Comparison of ENCODE assay signal across 16 cellular contexts in the genomic region with DNA sequence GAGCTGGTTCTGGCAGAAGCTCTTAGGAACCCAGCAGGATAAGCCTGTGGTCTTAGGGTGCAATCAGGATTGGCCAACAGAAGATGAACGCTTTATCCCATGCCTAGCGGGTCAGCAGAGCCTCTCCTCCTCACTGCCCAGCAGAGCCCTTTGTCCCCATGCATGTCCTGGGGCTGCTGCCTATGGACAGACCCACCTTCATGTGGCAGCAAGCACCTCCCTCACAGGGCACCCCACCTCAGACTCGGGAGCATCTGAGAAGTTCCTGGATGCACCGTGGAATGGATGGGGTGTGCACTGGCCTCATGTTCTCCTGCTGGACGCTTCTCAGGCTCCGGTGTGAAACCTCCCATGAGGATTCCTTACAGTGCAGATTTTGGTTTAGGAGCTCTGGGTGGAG.
DNase-seq lines count a peak whose midpoint lies in the region; ATAC-seq and TF ChIP-seq lines count a peak whose summit lies in the region.
"Had no signal": no experiment of that assay in that cellular context is flagged by ENCODE, and none has a peak within 500 bp of the region (broad histone marks: within the 10 kb centered on the region; RNA-seq: fewer than 3 reads in every experiment).

No MANE protein-coding gene starts in this region.

- peaks cover 3% of the 10 kb centered on the region for H3K36me3 Mint-ChIP-seq in chondrocyte (ENCODE audit: low read depth)
- H3K36me3 Mint-ChIP-seq: IgD-negative memory B cell had no signal

- intact Hi-C loops in Right ventricle myocardium inferior (cut with DNase I) (loop anchor here (10.0 kb wide), 1 partner anchor 348 kb away; no protein-coding TSS in a partner anchor), left ventricle myocardium superior (cut with micrococcal nuclease) (no loop called here), sciatic nerve (cut with DNase I) (loop anchor here (10.0 kb wide), 1 partner anchor 348 kb away; no protein-coding TSS in a partner anchor), thyroid gland (cut with DNase I) (loop anchor here (10.0 kb wide), 1 partner anchor 348 kb away; no protein-coding TSS in a partner anchor)

- peaks cover 0 to 44% (median 12%) of the 10 kb centered on the region in 4 donors for H3K4me1 ChIP-seq in tibial nerve
- H3K4me1 ChIP-seq in thyroid gland: peaks cover 0 to 11% of the 10 kb centered on the region in 2 donors

- TF ChIP-seq EP300 in tibial nerve (IDR thresholded peaks at IDR 0.05): no peak

- H3K36me3 ChIP-seq in tibial nerve: peaks cover 0 to 12% (median 0%) of the 10 kb centered on the region in 3 donors
- H3K36me3 ChIP-seq in thyroid gland: no peaks in the 10 kb centered on the region

- H3K27me3 ChIP-seq in tibial nerve (no peaks in the 10 kb centered on the region), thyroid gland (no peaks in the 10 kb centered on the region)

- H3K4me3 ChIP-seq in tibial nerve (no peak overlapping the region), thyroid gland (replicated peaks in 1 of 3) (no peak overlapping the region)

- H3K9me3 ChIP-seq in tibial nerve: no peaks in the 10 kb centered on the region
- H3K9me3 ChIP-seq in thyroid gland: no peaks in the 10 kb centered on the region

- H3K27ac ChIP-seq in tibial nerve (peak overlapping the region in 3 of 4 donors; percentile 20 to 84 (median 69)), thyroid gland (no peak overlapping the region)

- H3K4me3 Mint-ChIP-seq in chondrocyte (ENCODE audit: unreplicated experiment): no peak overlapping the region
- H3K4me3 Mint-ChIP-seq: IgD-negative memory B cell had no signal

- peaks cover 19% of the 10 kb centered on the region for H3K27me3 Mint-ChIP-seq in chondrocyte (ENCODE audit: low read depth)
- H3K27me3 Mint-ChIP-seq: CD4-positive, alpha-beta T cell had no signal

- H3K9me3 Mint-ChIP-seq in chondrocyte (ENCODE audit: low read depth): peaks cover 9% of the 10 kb centered on the region

- H3K4me1 Mint-ChIP-seq in chondrocyte (ENCODE audit: low read depth): peaks cover 2% of the 10 kb centered on the region

- H3K27ac Mint-ChIP-seq in chondrocyte (ENCODE audit: unreplicated experiment): no peak overlapping the region

- 78 to 85% methylated on average over 6 of the region's 6 CpGs for WGBS in tibial nerve, 2 donors
- 93 to 96% methylated on average over 4 to 6 of the region's 6 CpGs for WGBS in thyroid gland, 2 donors

- no peak for TF ChIP-seq POLR2A in tibial nerve (IDR thresholded peaks at IDR 0.05)
- no peak for TF ChIP-seq POLR2A in thyroid gland (IDR thresholded peaks at IDR 0.05)

- no peak for TF ChIP-seq CTCF in chondrocyte (IDR thresholded peaks at IDR 0.05)
- no peak for TF ChIP-seq CTCF in tibial nerve (IDR thresholded peaks at IDR 0.05)
- TF ChIP-seq CTCF in thyroid gland (IDR thresholded peaks at IDR 0.05): no peak

- DNase-seq in Right ventricle myocardium inferior (ENCODE audit: missing footprints) (peak; percentile 37), left ventricle myocardium superior (no peak), chondrocyte (ENCODE audit: low spot score) (peak; percentile 40), sciatic nerve (ENCODE audit: low spot score) (peak; percentile 47), tibial nerve (ENCODE audit: low spot score in 2 of 2) (no peak), AG20443 (ENCODE audit: low spot score) (no peak), NCI-H1105 (lab: John Stamatoyannopoulos, UW) (no peak), thyroid gland (no peak)
- DNase-seq: Calu3, DMS79, HCEC 1CT, NCI-H1417 treated with DMSO at 0.1 percent for 48 hours, NCI-H2029 treated with DMSO at 0.1 percent for 48 hours, NCI-H524 had no signal

- no peak for ATAC-seq in Right ventricle myocardium inferior
- no peak for ATAC-seq in left ventricle myocardium superior
- ATAC-seq in sciatic nerve: no peak

Comparison
In these comparisons a context has a peak if more than half of its experiments do, and no peak if none do; other contexts are left out.
1. DNase-seq: peak in Right ventricle myocardium inferior (single experiment), chondrocyte (single experiment) and sciatic nerve (single experiment); none in left ventricle myocardium superior (single experiment), tibial nerve (0 of 2), AG20443 (single experiment), NCI-H1105 (single experiment) and thyroid gland (0 of 2).
2. H3K27ac ChIP-seq: peak in tibial nerve (3 of 4); none in thyroid gland (0 of 3).